In genomic region chr7:131052285-131052942, GRCh38 we compare ENCODE assay signal across 1 cellular context.
TF ChIP-seq lines count a peak whose summit lies in the region.

No MANE protein-coding gene starts in this region.

TF ChIP-seq in SK-N-SH, 30 proteins besides CTCF, POLR2A, EP300 and RAD21 (continued from another document):
- TF ChIP-seq USF1 (IDR thresholded peaks at IDR 0.05; ENCODE audit: borderline replicate concordance, low read depth) (no peak), CHD2 (IDR thresholded peaks at IDR 0.05; ENCODE audit: low read length, partially characterized antibody) (no peak)
TF ChIP-seq in SK-N-SH: peak in this region for 0.
